8 cellular contexts compared by ENCODE assay signal in the genomic region with DNA sequence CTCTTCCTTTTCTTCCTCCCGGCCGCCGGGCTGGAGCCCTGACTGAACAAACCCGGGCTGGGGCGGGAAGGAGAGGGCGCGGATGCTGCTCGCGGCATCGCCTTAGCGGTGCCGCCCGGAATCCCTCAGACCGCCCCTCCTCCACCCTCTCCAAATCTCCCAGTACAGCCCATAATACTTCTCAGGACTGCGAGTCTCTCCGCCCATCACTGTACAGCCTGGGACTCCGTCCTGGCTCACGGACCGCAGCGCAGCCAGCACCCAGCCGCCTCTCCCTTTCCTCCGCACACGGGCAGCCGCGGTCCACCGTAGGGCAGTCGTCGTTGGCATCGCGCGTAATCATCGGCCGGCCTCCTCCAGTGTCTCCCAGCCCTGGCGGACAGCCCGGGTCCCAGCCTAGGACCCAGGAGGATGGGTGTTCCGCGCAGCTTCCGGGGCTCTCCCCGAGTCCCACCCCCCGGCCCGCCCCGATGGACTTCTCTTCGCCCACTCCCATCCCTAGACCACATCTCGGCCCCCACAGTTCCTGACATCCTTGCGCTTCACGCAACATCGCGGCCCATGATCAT. TPM values are rescaled to one million over a fixed set of nuclear protein-coding genes. Genes with fewer than 3 reads are reported as not detected.
DNase-seq lines count a peak whose midpoint lies in the region; ATAC-seq, FAIRE-seq and TF ChIP-seq lines count a peak whose summit lies in the region.
"Not testable (repeated sequence)": the region's sequence is repeated elsewhere in the genome, so short reads cannot be mapped to it uniquely, and the experiment has no call there.

No MANE protein-coding gene starts in this region.

- CTCF ChIA-PET in K562 (lab: Yijun Ruan, JAX; ENCODE audit: low intra/inter-chr PET ratio); naive thymus-derived CD4-positive, alpha-beta T cell (lab: Charles Lee): not testable (repeated sequence)

- not testable (repeated sequence) for H3K4me3 ChIP-seq in CD4-positive, CD25-positive, alpha-beta regulatory T cell (ENCODE audit: low read depth, low read length)
- H3K4me3 ChIP-seq in WERI-Rb-1 (ENCODE audit: low read depth, low read length) (peak overlapping the region; percentile 36), K562 (peak overlapping the region; percentile 49)
- peak overlapping the region; percentile 27 for H3K4me3 ChIP-seq in naive thymus-derived CD4-positive, alpha-beta T cell (ENCODE audit: low read length)

- H3K36me3 ChIP-seq in CD4-positive, CD25-positive, alpha-beta regulatory T cell (ENCODE audit: control insufficient read depth, insufficient read depth, low read length); WERI-Rb-1; K562 (ENCODE audit: control insufficient read depth, insufficient read depth, low read length); naive thymus-derived CD4-positive, alpha-beta T cell (ENCODE audit: control insufficient read depth in 2 of 3, insufficient read depth in 3 of 3, low read length in 3 of 3): not testable (repeated sequence)

- not testable (repeated sequence) for TF ChIP-seq POLR2A in K562 (conservative IDR thresholded peaks at IDR 0.05)

- intact Hi-C loops in K562 (cut with micrococcal nuclease) = not testable (repeated sequence)
- intact Hi-C loops in naive thymus-derived CD4-positive, alpha-beta T cell (cut with micrococcal nuclease) = loop anchor here in 1 of 2 donors (10.0 kb wide), 1 partner anchor 330 kb away; no protein-coding TSS in a partner anchor

- H3K79me2 ChIP-seq in K562 (ENCODE audit: control insufficient read depth, insufficient read depth, low read length) = not testable (repeated sequence)

- no CpG with 5 or more reads among the region's 48 CpGs for WGBS in K562 (ENCODE audit: insufficient coverage, low coverage, missing lambda C conversion rate)

- H3K4me3 Mint-ChIP-seq in CD4-positive, CD25-positive, alpha-beta regulatory T cell = peak overlapping the region; percentile 90 to 99 (median 97)
- peak overlapping the region; percentile 83 for H3K4me3 Mint-ChIP-seq in glutamatergic neuron (ENCODE audit: unreplicated experiment)
- peak overlapping the region; percentile 84 to 97 (median 92) for H3K4me3 Mint-ChIP-seq in naive thymus-derived CD4-positive, alpha-beta T cell
- H3K4me3 Mint-ChIP-seq in stimulated activated naive CD8-positive, alpha-beta T cell treated with anti-CD3 and anti-CD28 coated beads, Interleukin-15, amount 100 ng/mL, for 72 hours = peak overlapping the region; percentile 89 to 90

- H3K27ac ChIP-seq in CD4-positive, CD25-positive, alpha-beta regulatory T cell (ENCODE audit: insufficient read depth, low read length, poor library complexity, severe bottlenecking) = peak overlapping the region; percentile 14
- H3K27ac ChIP-seq in WERI-Rb-1 = peak overlapping the region; percentile 72
- peak overlapping the region; percentile 43 for H3K27ac ChIP-seq in K562 (ENCODE audit: extremely low read depth, low read depth, low read length)
- H3K27ac ChIP-seq in naive thymus-derived CD4-positive, alpha-beta T cell (ENCODE audit: low read depth, low read length) = peak overlapping the region; percentile 21

- not testable (repeated sequence) for H3K9me3 ChIP-seq in CD4-positive, CD25-positive, alpha-beta regulatory T cell (ENCODE audit: control insufficient read depth in 2 of 2, low read length in 2 of 2); WERI-Rb-1 (ENCODE audit: severe bottlenecking); K562 (replicated peaks; ENCODE audit: control insufficient read depth, insufficient read depth, low read depth, low read length); naive thymus-derived CD4-positive, alpha-beta T cell (ENCODE audit: control insufficient read depth in 2 of 3, low read length in 3 of 3)

- ATAC-seq in CD4-positive, CD25-positive, alpha-beta regulatory T cell (ENCODE audit: low read depth in 2 of 2); naive thymus-derived CD4-positive, alpha-beta T cell: not testable (repeated sequence)
- ATAC-seq in GM21717 (IDR thresholded peaks at IDR 0.05; ENCODE audit: unreplicated experiment) = peak; percentile 13
- peak; percentile 0 for ATAC-seq in HG03520 (IDR thresholded peaks at IDR 0.05; ENCODE audit: unreplicated experiment)
- ATAC-seq in K562 = peak; percentile 43
- ATAC-seq in stimulated activated naive CD8-positive, alpha-beta T cell treated with anti-CD3 and anti-CD28 coated beads, Interleukin-15, amount 100 ng/mL, for 72 hours = peak; percentile 9

- H3K9me1 ChIP-seq in K562 (ENCODE audit: control insufficient read depth, insufficient read depth, low read length) = not testable (repeated sequence)

- FAIRE-seq in K562 (lab: Jason Lieb, UNC) = not testable (repeated sequence)

- peak overlapping the region in 1 of 3 donors; percentile 89 for H3K27ac Mint-ChIP-seq in CD4-positive, CD25-positive, alpha-beta regulatory T cell
- H3K27ac Mint-ChIP-seq in glutamatergic neuron (ENCODE audit: unreplicated experiment); stimulated activated naive CD8-positive, alpha-beta T cell treated with anti-CD3 and anti-CD28 coated beads, Interleukin-15, amount 100 ng/mL, for 72 hours: not testable (repeated sequence)
- peak overlapping the region in 6 of 9 donors; percentile 55 to 94 (median 84) for H3K27ac Mint-ChIP-seq in naive thymus-derived CD4-positive, alpha-beta T cell

- in situ Hi-C loops in K562 (cut with MboI) = not testable (repeated sequence)

- not testable (repeated sequence) for H3K4me1 Mint-ChIP-seq in CD4-positive, CD25-positive, alpha-beta regulatory T cell; glutamatergic neuron (ENCODE audit: low read depth, unreplicated experiment); naive thymus-derived CD4-positive, alpha-beta T cell; stimulated activated naive CD8-positive, alpha-beta T cell treated with anti-CD3 and anti-CD28 coated beads, Interleukin-15, amount 100 ng/mL, for 72 hours

- TF ChIP-seq CTCF in WERI-Rb-1 (IDR thresholded peaks at IDR 0.05; ENCODE audit: low read depth, low read length); K562 (IDR thresholded peaks at IDR 0.05 in 2 of 3, conservative IDR thresholded peaks at IDR 0.05 in 1 of 3; ENCODE audit: insufficient read depth in 2 of 3, low read depth in 1 of 3, low read length in 3 of 3); glutamatergic neuron (IDR thresholded peaks at IDR 0.05; ENCODE audit: partially characterized antibody, unreplicated experiment): not testable (repeated sequence)

- peak overlapping the region in 1 of 2 experiments; percentile 71; a peak in 1 of 4 replicates for H3K9ac ChIP-seq in K562 (ENCODE audit: insufficient read depth in 1 of 2, low read depth in 2 of 2, low read length in 2 of 2)

- H3K4me1 ChIP-seq in CD4-positive, CD25-positive, alpha-beta regulatory T cell (ENCODE audit: control insufficient read depth, insufficient read depth, low read length, poor library complexity, severe bottlenecking); K562 (replicated peaks in 1 of 2; ENCODE audit: control insufficient read depth in 2 of 2, insufficient read depth in 2 of 2, low read length in 2 of 2); naive thymus-derived CD4-positive, alpha-beta T cell (ENCODE audit: control insufficient read depth in 2 of 2, insufficient read depth in 2 of 2, low read length in 2 of 2): not testable (repeated sequence)

- POLR2A ChIA-PET in K562 (lab: Yijun Ruan, JAX); naive thymus-derived CD4-positive, alpha-beta T cell (lab: Charles Lee): not testable (repeated sequence)

- H3K36me3 Mint-ChIP-seq in CD4-positive, CD25-positive, alpha-beta regulatory T cell; glutamatergic neuron (ENCODE audit: unreplicated experiment); naive thymus-derived CD4-positive, alpha-beta T cell: not testable (repeated sequence)

- peak overlapping the region; percentile 49; the same call in 1 of the 2 replicates for H3K4me2 ChIP-seq in K562 (ENCODE audit: insufficient read depth, low read length)

- not testable (repeated sequence) for H3K27me3 Mint-ChIP-seq in CD4-positive, CD25-positive, alpha-beta regulatory T cell; glutamatergic neuron (ENCODE audit: unreplicated experiment); naive thymus-derived CD4-positive, alpha-beta T cell; stimulated activated naive CD8-positive, alpha-beta T cell treated with anti-CD3 and anti-CD28 coated beads, Interleukin-15, amount 100 ng/mL, for 72 hours

- not testable (repeated sequence) for DNase-seq in CD4-positive, CD25-positive, alpha-beta regulatory T cell; K562 (ENCODE audit: extremely low read depth in 1 of 4, low spot score in 3 of 4)
- DNase-seq in WERI-Rb-1 (peak; percentile 11), glutamatergic neuron (peak; percentile 12)
- peak in 1 of 9 donors; percentile 22 for DNase-seq in naive thymus-derived CD4-positive, alpha-beta T cell
- peak in 1 of 2 donors; percentile 33 for DNase-seq in stimulated activated naive CD8-positive, alpha-beta T cell treated with anti-CD3 and anti-CD28 coated beads, Interleukin-15, amount 100 ng/mL, for 72 hours

- TSS peak; percentile 45 for BruUV-seq in K562 (replicated peaks; lab: Mats Ljungman, UMichigan)

- H2AFZ ChIP-seq in K562 (ENCODE audit: low read depth, low read length) = not testable (repeated sequence)

- not testable (repeated sequence) for TF ChIP-seq RAD21 in K562 (CRISPR knock-in tag; conservative IDR thresholded peaks at IDR 0.05 in 1 of 2, IDR thresholded peaks at IDR 0.05 in 1 of 2)

- not testable (repeated sequence) for TF ChIP-seq EP300 in K562 (IDR thresholded peaks at IDR 0.05; ENCODE audit: low read length)

- not testable (repeated sequence) for H3K27me3 ChIP-seq in CD4-positive, CD25-positive, alpha-beta regulatory T cell (ENCODE audit: control insufficient read depth, insufficient read depth, low read length); WERI-Rb-1 (ENCODE audit: insufficient read depth, low read depth, severe bottlenecking); K562 (ENCODE audit: control insufficient read depth in 2 of 2, insufficient read depth in 2 of 2, low read length in 2 of 2); naive thymus-derived CD4-positive, alpha-beta T cell (ENCODE audit: control insufficient read depth in 2 of 2, insufficient read depth in 2 of 2, low read length in 2 of 2)

- not testable (repeated sequence) for H3K9me3 Mint-ChIP-seq in CD4-positive, CD25-positive, alpha-beta regulatory T cell; glutamatergic neuron (ENCODE audit: unreplicated experiment); naive thymus-derived CD4-positive, alpha-beta T cell; stimulated activated naive CD8-positive, alpha-beta T cell treated with anti-CD3 and anti-CD28 coated beads, Interleukin-15, amount 100 ng/mL, for 72 hours

- H4K20me1 ChIP-seq in K562 (replicated peaks; ENCODE audit: control insufficient read depth, insufficient read depth, low read length) = not testable (repeated sequence)

RNA-seq across cellular contexts. Expression of a gene that starts 0.4 kb away (rescaled TPM):
- total RNA-seq in CD4-positive, CD25-positive, alpha-beta regulatory T cell = 31.7 TPM
- polyA plus RNA-seq in CD4-positive, CD25-positive, alpha-beta regulatory T cell = 1 to 10 TPM; 2.5 to 4.5 (median 3.7) TPM
- total RNA-seq in K562 (2011; cell fraction: chromatin; rRNA removed; ENCODE audit: low replicate concordance) = 11.1 and 23.4 TPM in 2 replicates
- total RNA-seq in K562 (2011; cell fraction: nucleolus; rRNA removed) = 9.5 and 11.6 TPM in 2 replicates
- 17.5 and 23.4 TPM in 2 replicates for total RNA-seq in K562 (2011; cell fraction: nucleoplasm; rRNA removed)
- total RNA-seq in K562 (2014; rRNA removed) (7.7 and 12.3 TPM in 2 replicates), K562 (2014; rRNA removed; fragmentation: Illumina TruSeq; extraction: Trizol) (10.1 and 11.6 TPM in 2 replicates), K562 (2015; rRNA removed; fragmentation: Illumina TruSeq; extraction: Trizol) (7.9 and 8.7 TPM in 2 replicates), K562 (2021) (21.1 and 21.9 TPM in 2 replicates), glutamatergic neuron (ENCODE audit: unreplicated experiment) (16.5 TPM)
- polyA plus RNA-seq in K562 (2011; rRNA removed) (8.8 and 9.3 TPM in 2 replicates), K562 (2014; fragmentation: Illumina TruSeq; extraction: Trizol) (6.4 and 7.4 TPM in 2 replicates), K562 (2014; fragmentation: Nextera tagmentation; extraction: Ambion mirVana) (1 to 10 TPM; 5.1 to 6.6 TPM), K562 (2014; rRNA removed) (5.0 and 5.9 TPM in 2 replicates)
- 3.9 and 6.6 TPM in 2 replicates for polyA plus RNA-seq in K562 (2011; cell fraction: cytosol; rRNA removed)
- 7.4 and 7.6 TPM in 2 replicates for polyA plus RNA-seq in K562 (2011; cell fraction: nucleus; rRNA removed)
- 5.0 and 7.5 TPM in 2 replicates for polyA plus RNA-seq in K562 (2012)
- polyA minus RNA-seq in K562 (2011; rRNA and poly(A)+ RNA removed) = 22.8 and 24.9 TPM in 2 replicates
- polyA minus RNA-seq in K562 (2011; cell fraction: cytosol; rRNA and poly(A)+ RNA removed) = 12.6 and 16.4 TPM in 2 replicates
- polyA minus RNA-seq in K562 (2011; cell fraction: nucleus; rRNA and poly(A)+ RNA removed) = 11.8 and 12.4 TPM in 2 replicates
- total RNA-seq in naive thymus-derived CD4-positive, alpha-beta T cell = 10 to 100 TPM in 4 of 5 experiments, 1 to 10 TPM in 1; 6.8 to 43.4 (median 22.9) TPM
- 1 to 10 TPM; 1.2 to 1.8 TPM for polyA plus RNA-seq in naive thymus-derived CD4-positive, alpha-beta T cell

RNA-seq across cellular contexts. Expression of a gene that starts 1.1 kb away (rescaled TPM):
- 1.3 TPM for total RNA-seq in CD4-positive, CD25-positive, alpha-beta regulatory T cell
- 1 to 10 TPM in 2 of 4 donors, under 1 TPM in 2; 0.53 to 1.9 (median 0.84) TPM for polyA plus RNA-seq in CD4-positive, CD25-positive, alpha-beta regulatory T cell
- 19.4 and 39.9 TPM in 2 replicates for total RNA-seq in K562 (2011; cell fraction: chromatin; rRNA removed; ENCODE audit: low replicate concordance)
- total RNA-seq in K562 (2011; cell fraction: nucleolus; rRNA removed) = 19.5 and 22.2 TPM in 2 replicates
- total RNA-seq in K562 (2011; cell fraction: nucleoplasm; rRNA removed) = 56.9 and 85.5 TPM in 2 replicates
- 20.8 and 23.4 TPM in 2 replicates for total RNA-seq in K562 (2014; rRNA removed)
- 33.1 and 38.1 TPM in 2 replicates for total RNA-seq in K562 (2014; rRNA removed; fragmentation: Illumina TruSeq; extraction: Trizol)
- total RNA-seq in K562 (2015; rRNA removed; fragmentation: Illumina TruSeq; extraction: Trizol) = 30.0 and 32.2 TPM in 2 replicates
- total RNA-seq in K562 (2021) = 21.9 and 26.1 TPM in 2 replicates
- 47.6 and 52.3 TPM in 2 replicates for polyA plus RNA-seq in K562 (2011; rRNA removed)
- 15.7 and 26.6 TPM in 2 replicates for polyA plus RNA-seq in K562 (2011; cell fraction: cytosol; rRNA removed)
- 22.6 and 31.2 TPM in 2 replicates for polyA plus RNA-seq in K562 (2011; cell fraction: nucleus; rRNA removed)
- polyA plus RNA-seq in K562 (2012) = 24.1 and 28.2 TPM in 2 replicates
- polyA plus RNA-seq in K562 (2014; fragmentation: Illumina TruSeq; extraction: Trizol) = 43.3 and 61.7 TPM in 2 replicates
- polyA plus RNA-seq in K562 (2014; fragmentation: Nextera tagmentation; extraction: Ambion mirVana) = 10 to 100 TPM; 11.8 to 13.4 TPM
- polyA plus RNA-seq in K562 (2014; rRNA removed) = 31.5 and 36.7 TPM in 2 replicates
- 61.9 and 70.9 TPM in 2 replicates for polyA minus RNA-seq in K562 (2011; rRNA and poly(A)+ RNA removed)
- 19.7 and 20.0 TPM in 2 replicates for polyA minus RNA-seq in K562 (2011; cell fraction: cytosol; rRNA and poly(A)+ RNA removed)
- 15.6 and 33.1 TPM in 2 replicates for polyA minus RNA-seq in K562 (2011; cell fraction: nucleus; rRNA and poly(A)+ RNA removed)
- 2.1 TPM for total RNA-seq in glutamatergic neuron (ENCODE audit: unreplicated experiment)
- 10 to 100 TPM in 1 of 5 experiments, 1 to 10 TPM in 1, under 1 TPM in 2, not detected in 1; 0.51 to 14.2 (median 1.2) TPM for total RNA-seq in naive thymus-derived CD4-positive, alpha-beta T cell
- under 1 TPM; 0.27 to 0.35 TPM for polyA plus RNA-seq in naive thymus-derived CD4-positive, alpha-beta T cell

Comparison
In these comparisons a context has a peak if more than half of its experiments do, and no peak if none do; other contexts are left out.
1. H3K27ac ChIP-seq: peak in every context shown above with its lines; median percentile 72 in WERI-Rb-1; 43 in K562; 21 in naive thymus-derived CD4-positive, alpha-beta T cell; 14 in CD4-positive, CD25-positive, alpha-beta regulatory T cell.